11 cellular contexts compared by ENCODE assay signal in genomic region chr9:89473762-89474469, GRCh38. TPM values are rescaled to one million over a fixed set of nuclear protein-coding genes. Genes with fewer than 3 reads are reported as not detected.
DNase-seq lines count a peak whose midpoint lies in the region; ATAC-seq and TF ChIP-seq lines count a peak whose summit lies in the region.
"Had no signal": no experiment of that assay in that cellular context is flagged by ENCODE, and none has a peak within 500 bp of the region (broad histone marks: within the 10 kb centered on the region; RNA-seq: fewer than 3 reads in every experiment).

No MANE protein-coding gene starts in this region.

- no peaks in the 10 kb centered on the region for H3K36me3 ChIP-seq in vagina

- peak overlapping the region; percentile 49 for H3K27ac ChIP-seq in vagina
- H3K27ac ChIP-seq: RWPE1 had no signal

- ATAC-seq in GM18858 (IDR thresholded peaks at IDR 0.05; ENCODE audit: unreplicated experiment) = no peak
- ATAC-seq in GM21367 (IDR thresholded peaks at IDR 0.05; ENCODE audit: unreplicated experiment) = no peak

- no peaks in the 10 kb centered on the region for H3K9me3 ChIP-seq in vagina

- H3K4me3 ChIP-seq in choroid plexus epithelial cell (ENCODE audit: low read depth, low read length) = no peak overlapping the region
- no peak overlapping the region for H3K4me3 ChIP-seq in vagina

- H3K27me3 Mint-ChIP-seq in activated naive CD4-positive, alpha-beta T cell treated with anti-CD3 and anti-CD28 coated beads, Interleukin-2, amount 10 ng/mL, durations not matched to agents 7 days and 5 days = no peaks in the 10 kb centered on the region

- peak overlapping the region; percentile 75 for H3K27ac Mint-ChIP-seq in activated naive CD4-positive, alpha-beta T cell treated with anti-CD3 and anti-CD28 coated beads, Interleukin-2, amount 10 ng/mL, durations not matched to agents 7 days and 5 days

- peaks cover 60% of the 10 kb centered on the region for H3K4me1 ChIP-seq in vagina

- H3K4me1 Mint-ChIP-seq in activated naive CD4-positive, alpha-beta T cell treated with anti-CD3 and anti-CD28 coated beads, Interleukin-2, amount 10 ng/mL, durations not matched to agents 7 days and 5 days = peaks cover 92% of the 10 kb centered on the region

- H3K36me3 Mint-ChIP-seq in activated naive CD4-positive, alpha-beta T cell treated with anti-CD3 and anti-CD28 coated beads, Interleukin-2, amount 10 ng/mL, durations not matched to agents 7 days and 5 days = peaks cover 90% of the 10 kb centered on the region

- no peak for DNase-seq in activated naive CD4-positive, alpha-beta T cell treated with anti-CD3 and anti-CD28 coated beads, Interleukin-2, amount 10 ng/mL, durations not matched to agents 7 days and 5 days
- no peak for DNase-seq in activated naive CD4-positive, alpha-beta T cell treated with anti-CD3 and anti-CD28 coated beads, Interleukin-2, amount 50 U/mL, for 16 hours
- DNase-seq in NCI-H2196 (lab: John Stamatoyannopoulos, UW; ENCODE audit: unreplicated experiment) = peak; percentile 39
- DNase-seq in choroid plexus epithelial cell (ENCODE audit: low read depth) = peak; percentile 41
- no peak for DNase-seq in vagina (ENCODE audit: extremely low spot score in 2 of 2)
- no peak for DNase-seq in SKM-1 (lab: John Stamatoyannopoulos, UW; ENCODE audit: unreplicated experiment)
- DNase-seq: midbrain; stimulated activated CD4-positive, alpha-beta T cell treated with anti-CD3 and anti-CD28 coated beads, Interleukin-4, amount 100 ng/mL, for 1 hour had no signal

- no peak for TF ChIP-seq POLR2A in vagina (IDR thresholded peaks at IDR 0.05)

- no peak overlapping the region for H3K4me3 Mint-ChIP-seq in activated naive CD4-positive, alpha-beta T cell treated with anti-CD3 and anti-CD28 coated beads, Interleukin-2, amount 10 ng/mL, durations not matched to agents 7 days and 5 days

- CTCF ChIA-PET in activated naive CD4-positive, alpha-beta T cell treated with anti-CD3 and anti-CD28 coated beads, Interleukin-2, amount 10 ng/mL, durations not matched to agents 7 days and 5 days (lab: Charles Lee) = interaction anchor here (0.7 to 1.0 kb wide), 2 partner anchors 10 to 56 kb away, joined by 3 to 4 read pairs; no protein-coding TSS in a partner anchor

- H3K27me3 ChIP-seq in vagina = no peaks in the 10 kb centered on the region

- H3K9me3 Mint-ChIP-seq in activated naive CD4-positive, alpha-beta T cell treated with anti-CD3 and anti-CD28 coated beads, Interleukin-2, amount 10 ng/mL, durations not matched to agents 7 days and 5 days = no peaks in the 10 kb centered on the region

- intact Hi-C loops in vagina (cut with DNase I) = no loop called here

- TF ChIP-seq CTCF in choroid plexus epithelial cell (conservative IDR thresholded peaks at IDR 0.05; ENCODE audit: low read depth, low read length) (no peak), vagina (IDR thresholded peaks at IDR 0.05) (no peak)

RNA-seq across cellular contexts. Expression of gene SEMA4D, which starts 24.0 kb away (rescaled TPM):
- total RNA-seq in vagina = 39.3 TPM

Comparison
In these comparisons a context has a peak if more than half of its experiments do, and no peak if none do; other contexts are left out.
1. DNase-seq: peak in NCI-H2196 (single experiment) and choroid plexus epithelial cell (single experiment); none in activated naive CD4-positive, alpha-beta T cell treated with anti-CD3 and anti-CD28 coated beads, Interleukin-2, amount 10 ng/mL, durations not matched to agents 7 days and 5 days (single experiment), activated naive CD4-positive, alpha-beta T cell treated with anti-CD3 and anti-CD28 coated beads, Interleukin-2, amount 50 U/mL, for 16 hours (single experiment), vagina (0 of 2) and SKM-1 (single experiment).